1 cellular context compared by ENCODE assay signal in genomic region chr15:73926191-73927002, GRCh38.
TF ChIP-seq lines count a peak whose summit lies in the region.

TSS of gene LOXL1 (plus strand) at chr15:73926462. CDS start at chr15:73926784, 322 bp downstream.

TF ChIP-seq in IMR-90, 13 proteins besides CTCF, POLR2A, EP300 and RAD21:
- TF ChIP-seq NFE2L2 (IDR thresholded peaks at IDR 0.05; ENCODE audit: low read depth, low read length) (peak; percentile 46; the same call in 1 of the 2 replicates), USF2 (IDR thresholded peaks at IDR 0.05; ENCODE audit: low read depth, low read length) (peak; percentile 16; the same call in 1 of the 2 replicates), RCOR1 (IDR thresholded peaks at IDR 0.05; ENCODE audit: insufficient replicate concordance, low read length) (peak; percentile 87), RFX5 (IDR thresholded peaks at IDR 0.05; ENCODE audit: low read depth, low read length) (no peak), MXI1 (IDR thresholded peaks at IDR 0.05; ENCODE audit: borderline replicate concordance, low read depth, low read length) (no peak; the same call in 1 of the 2 replicates), MAZ (IDR thresholded peaks at IDR 0.05; ENCODE audit: borderline replicate concordance, low read depth, low read length) (peak; percentile 70; the same call in 1 of the 2 replicates), BHLHE40 (IDR thresholded peaks at IDR 0.05; ENCODE audit: low read depth, low read length) (peak; percentile 16; the same call in 1 of the 2 replicates), FOS (IDR thresholded peaks at IDR 0.05; ENCODE audit: low read depth, low read length) (0 out of 2 replicates have a peak, but pooled peaks have one; percentile 28)
